ENCODE assay signal across 1 cellular context in the genomic region with DNA sequence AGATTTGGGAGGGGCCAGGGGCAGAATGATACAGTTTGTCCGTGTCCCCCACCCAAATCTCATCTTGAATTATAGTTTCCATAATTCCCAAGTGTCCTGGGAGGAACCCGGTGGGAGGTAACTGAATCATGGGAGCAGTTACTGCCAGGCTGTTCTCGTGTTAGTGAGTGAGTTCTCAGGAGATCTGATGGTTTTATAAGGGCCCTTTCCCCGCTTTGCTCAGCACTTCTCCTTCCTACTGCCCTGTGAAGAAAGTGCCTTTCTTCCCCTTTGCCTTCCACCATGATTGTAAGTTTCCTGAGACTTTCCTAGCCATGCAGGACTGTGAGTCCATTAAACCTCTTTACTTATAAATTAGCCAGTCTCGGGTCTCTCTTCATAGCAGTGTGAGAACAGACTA.
TF ChIP-seq lines count a peak whose summit lies in the region.

No MANE protein-coding gene starts in this region.

TF ChIP-seq in IMR-90, 13 proteins besides CTCF, POLR2A, EP300 and RAD21:
- TF ChIP-seq MAFK (IDR thresholded peaks at IDR 0.05; ENCODE audit: low read depth, low read length) (no peak), CHD1 (IDR thresholded peaks at IDR 0.05; ENCODE audit: low read depth, low read length) (no peak), RCOR1 (IDR thresholded peaks at IDR 0.05; ENCODE audit: insufficient replicate concordance, low read length) (no peak), SMC3 (IDR thresholded peaks at IDR 0.05; ENCODE audit: low read depth, low read length) (no peak), NFE2L2 (IDR thresholded peaks at IDR 0.05; ENCODE audit: low read depth, low read length) (no peak), CEBPB (IDR thresholded peaks at IDR 0.05; ENCODE audit: low read depth, low read length) (no peak), MAZ (IDR thresholded peaks at IDR 0.05; ENCODE audit: borderline replicate concordance, low read depth, low read length) (no peak), RFX5 (IDR thresholded peaks at IDR 0.05; ENCODE audit: low read depth, low read length) (no peak), FOS (IDR thresholded peaks at IDR 0.05; ENCODE audit: low read depth, low read length) (no peak)
- TF ChIP-seq, protein P1, sequence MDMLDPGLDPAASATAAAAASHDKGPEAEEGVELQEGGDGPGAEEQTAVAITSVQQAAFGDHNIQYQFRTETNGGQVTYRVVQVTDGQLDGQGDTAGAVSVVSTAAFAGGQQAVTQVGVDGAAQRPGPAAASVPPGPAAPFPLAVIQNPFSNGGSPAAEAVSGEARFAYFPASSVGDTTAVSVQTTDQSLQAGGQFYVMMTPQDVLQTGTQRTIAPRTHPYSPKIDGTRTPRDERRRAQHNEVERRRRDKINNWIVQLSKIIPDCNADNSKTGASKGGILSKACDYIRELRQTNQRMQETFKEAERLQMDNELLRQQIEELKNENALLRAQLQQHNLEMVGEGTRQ (IDR thresholded peaks at IDR 0.05; ENCODE audit: low read depth, low read length) = no peak
- TF ChIP-seq, protein P2, sequence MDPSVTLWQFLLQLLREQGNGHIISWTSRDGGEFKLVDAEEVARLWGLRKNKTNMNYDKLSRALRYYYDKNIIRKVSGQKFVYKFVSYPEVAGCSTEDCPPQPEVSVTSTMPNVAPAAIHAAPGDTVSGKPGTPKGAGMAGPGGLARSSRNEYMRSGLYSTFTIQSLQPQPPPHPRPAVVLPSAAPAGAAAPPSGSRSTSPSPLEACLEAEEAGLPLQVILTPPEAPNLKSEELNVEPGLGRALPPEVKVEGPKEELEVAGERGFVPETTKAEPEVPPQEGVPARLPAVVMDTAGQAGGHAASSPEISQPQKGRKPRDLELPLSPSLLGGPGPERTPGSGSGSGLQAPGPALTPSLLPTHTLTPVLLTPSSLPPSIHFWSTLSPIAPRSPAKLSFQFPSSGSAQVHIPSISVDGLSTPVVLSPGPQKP (IDR thresholded peaks at IDR 0.05; ENCODE audit: borderline replicate concordance, low read depth, low read length) = no peak
